ENCODE assay signal across 13 cellular contexts in the genomic region with DNA sequence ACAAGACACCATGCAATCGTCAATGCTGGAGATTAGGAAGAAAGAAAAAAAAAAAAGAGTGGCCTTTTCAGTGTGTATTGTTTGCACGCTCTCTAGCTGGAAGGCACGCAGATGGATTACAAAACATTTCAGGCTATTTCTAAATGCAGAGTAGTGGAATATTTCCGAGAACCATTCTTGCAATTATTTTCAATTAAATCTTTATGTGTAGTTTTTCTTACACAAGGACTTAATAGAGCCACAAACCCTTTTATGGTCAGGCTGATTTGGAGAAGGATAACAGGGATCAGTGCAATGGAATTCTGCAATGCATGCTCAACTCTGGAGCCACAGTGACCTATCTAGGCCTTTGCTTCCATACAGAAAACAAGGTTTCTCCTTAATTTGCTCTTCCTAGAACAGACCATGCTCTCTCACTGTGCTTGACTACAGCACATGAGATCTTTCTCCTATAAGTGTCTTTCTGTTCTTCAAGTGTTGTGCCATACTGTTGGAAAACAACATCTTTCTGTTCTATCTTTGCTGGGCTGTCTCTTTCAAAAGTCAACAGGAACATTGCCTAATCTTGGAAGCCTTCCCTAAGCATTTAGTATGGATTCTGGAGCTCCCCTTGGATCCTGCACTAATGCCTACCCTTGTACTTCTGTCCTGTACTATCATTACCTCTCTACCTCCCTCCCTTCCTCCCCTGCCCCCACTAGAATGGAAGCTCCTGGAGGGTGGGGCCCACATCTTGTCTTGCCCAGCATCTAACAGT. TPM values are rescaled to one million over a fixed set of nuclear protein-coding genes. Genes with fewer than 3 reads are reported as not detected.
DNase-seq lines count a peak whose midpoint lies in the region; ATAC-seq and TF ChIP-seq lines count a peak whose summit lies in the region.
"Had no signal": no experiment of that assay in that cellular context is flagged by ENCODE, and none has a peak within 500 bp of the region (broad histone marks: within the 10 kb centered on the region; RNA-seq: fewer than 3 reads in every experiment).

No MANE protein-coding gene starts in this region.

- DNase-seq in HCEC 1CT (peak; percentile 54), left lung (no peak), Ammon's horn (ENCODE audit: low spot score) (no peak), NCI-H2081 treated with DMSO at 0.1 percent for 48 hours (lab: John Stamatoyannopoulos, UW) (no peak), NCI-H510A treated with DMSO at 0.1 percent for 48 hours (lab: John Stamatoyannopoulos, UW) (no peak), NCI-H2171 (lab: John Stamatoyannopoulos, UW) (no peak)
- DNase-seq: aorta, Kasumi-1, NCI-H2171 treated with DMSO at 0.1 percent for 48 hours had no signal

- ATAC-seq in left lung = peak; percentile 57
- ATAC-seq: HCT116; stimulated activated effector memory CD8-positive, alpha-beta T cell treated with anti-CD3 and anti-CD28 coated beads, Interleukin-12 subunit alpha, Interleukin-12 subunit beta, amount 100 ng/mL, for 72 hours had no signal

- H3K9ac ChIP-seq in duodenal mucosa (ENCODE audit: low read depth in 1 of 2, low read length in 2 of 2) (no peak overlapping the region), stomach smooth muscle (ENCODE audit: low read length in 2 of 2) (peak overlapping the region in 1 of 2 donors; percentile 13)

- H3K4me3 ChIP-seq in duodenal mucosa (ENCODE audit: low read depth in 1 of 2, low read length in 2 of 2) = no peak overlapping the region
- no peak overlapping the region for H3K4me3 ChIP-seq in left lung
- no peak overlapping the region for H3K4me3 ChIP-seq in stomach smooth muscle (ENCODE audit: low read length in 2 of 2)

- TF ChIP-seq CTCF in left lung (IDR thresholded peaks at IDR 0.05) = no peak

- peaks cover 11 to 43% of the 10 kb centered on the region in 2 donors for H3K4me1 ChIP-seq in duodenal mucosa (ENCODE audit: control insufficient read depth in 1 of 2, insufficient read depth in 2 of 2, low read length in 2 of 2)
- peaks cover 8 to 54% of the 10 kb centered on the region in 2 donors for H3K4me1 ChIP-seq in left lung
- H3K4me1 ChIP-seq in stomach smooth muscle (ENCODE audit: control insufficient read depth, insufficient read depth, low read length) = peaks cover 20% of the 10 kb centered on the region

- intact Hi-C loops in left lung (cut with DNase I) = no loop called here

- no peaks in the 10 kb centered on the region for H3K36me3 ChIP-seq in duodenal mucosa (ENCODE audit: control insufficient read depth in 1 of 2, insufficient read depth in 2 of 2, low read length in 2 of 2)
- no peaks in the 10 kb centered on the region for H3K36me3 ChIP-seq in left lung
- no peaks in the 10 kb centered on the region for H3K36me3 ChIP-seq in stomach smooth muscle (ENCODE audit: control insufficient read depth in 2 of 2, insufficient read depth in 2 of 2, low read length in 2 of 2)

- H3K9me3 ChIP-seq in duodenal mucosa (ENCODE audit: control insufficient read depth in 1 of 2, low read length in 2 of 2) (no peaks in the 10 kb centered on the region), left lung (no peaks in the 10 kb centered on the region), stomach smooth muscle (ENCODE audit: control insufficient read depth in 2 of 2, low read length in 2 of 2) (no peaks in the 10 kb centered on the region)

- H3K27me3 ChIP-seq in duodenal mucosa (ENCODE audit: control insufficient read depth in 1 of 2, insufficient read depth in 2 of 2, low read length in 2 of 2) (no peaks in the 10 kb centered on the region), left lung (no peaks in the 10 kb centered on the region), stomach smooth muscle (ENCODE audit: control insufficient read depth in 1 of 2, insufficient read depth in 2 of 2, low read length in 2 of 2) (no peaks in the 10 kb centered on the region)

- peak overlapping the region; percentile 26 for H3K27ac ChIP-seq in duodenal mucosa (ENCODE audit: low read depth, low read length)
- H3K27ac ChIP-seq in left lung = peak overlapping the region; percentile 21 to 49
- H3K27ac ChIP-seq in stomach smooth muscle (ENCODE audit: low read length) = peak overlapping the region; percentile 32

RNA-seq across cellular contexts. Expression of a gene that starts 26.9 kb away (rescaled TPM):
- total RNA-seq in left lung = 10 to 100 TPM; 28.1 to 43.6 TPM
